ENCODE assay signal across 8 cellular contexts in the genomic region with DNA sequence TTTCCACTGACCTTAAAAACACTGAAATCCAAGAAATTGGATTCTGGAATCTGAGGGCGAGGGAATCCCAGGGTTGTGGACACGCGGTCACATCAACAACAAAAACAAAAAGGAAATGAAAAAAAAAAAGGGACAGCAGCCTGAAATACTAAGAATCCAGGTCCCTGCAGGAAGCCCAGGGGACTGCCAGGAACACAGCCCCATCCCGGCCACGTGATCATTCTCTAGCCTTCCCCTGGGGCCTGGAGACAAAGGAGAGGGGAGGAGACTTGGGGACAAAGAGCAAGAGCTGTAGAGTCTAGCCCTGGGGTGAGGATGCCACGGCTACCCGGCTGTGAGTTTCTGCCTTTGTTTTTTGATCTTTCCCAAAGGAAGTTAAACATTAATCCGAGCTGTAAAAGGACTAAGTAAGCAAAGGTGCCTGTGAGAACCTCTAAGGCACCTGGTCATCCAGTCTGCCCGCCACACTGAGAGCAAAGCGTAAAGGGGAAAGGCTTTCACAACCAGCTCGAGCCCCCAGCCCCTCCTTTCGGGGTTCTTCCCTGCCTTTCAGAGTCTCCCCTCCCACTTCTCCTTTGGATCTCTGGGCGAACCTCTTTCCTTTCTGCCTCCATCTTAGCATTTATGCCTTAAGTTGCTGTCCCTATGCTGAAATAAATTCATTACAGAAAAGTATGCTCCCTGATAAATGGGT. TPM values are rescaled to one million over a fixed set of nuclear protein-coding genes. Genes with fewer than 3 reads are reported as not detected.
DNase-seq lines count a peak whose midpoint lies in the region; ATAC-seq and TF ChIP-seq lines count a peak whose summit lies in the region.

No MANE protein-coding gene starts in this region.

- intact Hi-C loops in Right ventricle myocardium superior (cut with DNase I) = no loop called here

- ATAC-seq in Right ventricle myocardium superior (ENCODE audit: poor library complexity) (peak; percentile 92), GM21528 (IDR thresholded peaks at IDR 0.05; ENCODE audit: low FRiP score, unreplicated experiment) (no peak), HG03521 (IDR thresholded peaks at IDR 0.05; ENCODE audit: unreplicated experiment) (no peak)

- DNase-seq in NCI-H1417 treated with DMSO at 0.1 percent for 48 hours (lab: John Stamatoyannopoulos, UW) (peak; percentile 98), Right ventricle myocardium superior (peak; percentile 73), occipital lobe (lab: John Stamatoyannopoulos, UW) (peak; percentile 80)
- DNase-seq in activated effector memory CD4-positive, alpha-beta T cell treated with Interleukin-2 at 50 U/mL for 16 hours = no peak

- TF ChIP-seq CTCF in C4-2B (conservative IDR thresholded peaks at IDR 0.05) = no peak
- TF ChIP-seq CTCF in VCaP (conservative IDR thresholded peaks at IDR 0.05) = peak; percentile 30

- peak overlapping the region; percentile 45; the same call in 1 of the 2 replicates for H3K27ac ChIP-seq in C4-2B
- peak overlapping the region; percentile 99 for H3K27ac ChIP-seq in VCaP

RNA-seq across cellular contexts. Expression of gene EPCAM, which starts 24.1 kb away (rescaled TPM):
- not detected for total RNA-seq in Right ventricle myocardium superior
- 55.7 TPM for total RNA-seq in occipital lobe

RNA-seq across cellular contexts. Expression of gene MSH2, which starts 57.9 kb away (rescaled TPM):
- 11.1 TPM for total RNA-seq in Right ventricle myocardium superior
- 75.6 TPM for total RNA-seq in occipital lobe

Comparison
In these comparisons a context has a peak if more than half of its experiments do, and no peak if none do; other contexts are left out.
1. RNA of gene EPCAM, which starts 24.1 kb away (total RNA-seq): 55.7 TPM in occipital lobe (single experiment); not detected in Right ventricle myocardium superior (single experiment); every median in the first group is over 10 times any median in the second.